In genomic region chr9:136138566-136138965, GRCh38 we compare ENCODE assay signal across 8 cellular contexts. TPM values are rescaled to one million over a fixed set of nuclear protein-coding genes. Genes with fewer than 3 reads are reported as not detected.
A peak's percentile ranks its signal among the peaks of the same experiment; 100 is the strongest.
DNase-seq lines count a peak whose midpoint lies in the region; ATAC-seq and TF ChIP-seq lines count a peak whose summit lies in the region.

No MANE protein-coding gene starts in this region.

- H3K9me3 Mint-ChIP-seq in activated CD8-positive, alpha-beta T cell treated with anti-CD3 and anti-CD28 coated beads for 36 hours, result no peaks in the 10 kb centered on the region

- TF ChIP-seq CTCF in activated CD8-positive, alpha-beta T cell treated with anti-CD3 and anti-CD28 coated beads for 36 hours (IDR thresholded peaks at IDR 0.05), result peak; percentile 60

- ATAC-seq in activated CD8-positive, alpha-beta T cell treated with anti-CD3 and anti-CD28 coated beads for 36 hours, result no peak
- ATAC-seq in GM18517 (IDR thresholded peaks at IDR 0.05; ENCODE audit: unreplicated experiment), result no peak

- H3K4me3 Mint-ChIP-seq in activated CD8-positive, alpha-beta T cell treated with anti-CD3 and anti-CD28 coated beads for 36 hours, result no peak overlapping the region

- CTCF ChIA-PET in activated CD8-positive, alpha-beta T cell treated with anti-CD3 and anti-CD28 coated beads for 36 hours (lab: Charles Lee), result interaction anchor here (0.7 to 3.5 kb wide), 10 partner anchors 10 to 297 kb away, joined by 3 to 18 read pairs (median 3); partner anchors contain the start of genes NACC2 and TMEM250

- no peaks in the 10 kb centered on the region for H3K36me3 Mint-ChIP-seq in activated CD8-positive, alpha-beta T cell treated with anti-CD3 and anti-CD28 coated beads for 36 hours (ENCODE audit: low read depth)

- no peak overlapping the region for H3K27ac Mint-ChIP-seq in activated CD8-positive, alpha-beta T cell treated with anti-CD3 and anti-CD28 coated beads for 36 hours

- intact Hi-C loops in activated CD8-positive, alpha-beta T cell treated with anti-CD3 and anti-CD28 coated beads for 36 hours (cut with micrococcal nuclease), result no loop called here

- H3K27me3 Mint-ChIP-seq in activated CD8-positive, alpha-beta T cell treated with anti-CD3 and anti-CD28 coated beads for 36 hours, result peaks cover 17% of the 10 kb centered on the region

- POLR2A ChIA-PET in activated CD8-positive, alpha-beta T cell treated with anti-CD3 and anti-CD28 coated beads for 36 hours (lab: Charles Lee), result no interaction called here

- peak; percentile 45 for DNase-seq in NCI-H1694 (lab: John Stamatoyannopoulos, UW)
- DNase-seq in NCI-H1694 treated with DMSO at 0.1 percent for 48 hours (lab: John Stamatoyannopoulos, UW), result no peak
- DNase-seq in M059J (ENCODE audit: low read depth), result peak; percentile 36
- DNase-seq in activated CD8-positive, alpha-beta T cell treated with anti-CD3 and anti-CD28 coated beads for 36 hours, result peak; percentile 83
- DNase-seq in lung microvascular endothelial cell (ENCODE audit: low read depth in 2 of 2), result peak; percentile 17 to 36
- DNase-seq in occipital lobe (lab: John Stamatoyannopoulos, UW), result no peak
- DNase-seq in GM19240 (ENCODE audit: insufficient read length, low spot score), result no peak

- no peaks in the 10 kb centered on the region for H3K4me1 Mint-ChIP-seq in activated CD8-positive, alpha-beta T cell treated with anti-CD3 and anti-CD28 coated beads for 36 hours (ENCODE audit: low read depth)

RNA-seq across cellular contexts. Expression of gene TMEM250, which starts 19.9 kb away (rescaled TPM):
- total RNA-seq in M059J (2014; rRNA removed; shearing (Covaris generic)), result 23.5 and 36.9 TPM in 2 replicates
- total RNA-seq in activated CD8-positive, alpha-beta T cell treated with anti-CD3 and anti-CD28 coated beads for 36 hours, result 10 to 100 TPM; 24.4 to 25.9 TPM
- total RNA-seq in lung microvascular endothelial cell (34.0 and 44.4 TPM in 2 replicates), occipital lobe (26.4 TPM)

RNA-seq across cellular contexts. Expression of gene NACC2, which starts 43.5 kb away (rescaled TPM):
- 4.2 and 9.8 TPM in 2 replicates for total RNA-seq in M059J (2014; rRNA removed; shearing (Covaris generic))
- 1 to 10 TPM; 6.0 to 6.2 TPM for total RNA-seq in activated CD8-positive, alpha-beta T cell treated with anti-CD3 and anti-CD28 coated beads for 36 hours
- 10.9 and 11.6 TPM in 2 replicates for total RNA-seq in lung microvascular endothelial cell
- 5.9 TPM for total RNA-seq in occipital lobe

Comparison
In these comparisons a context has a peak if more than half of its experiments do, and no peak if none do; other contexts are left out.
1. DNase-seq: peak in NCI-H1694 (single experiment), M059J (single experiment), activated CD8-positive, alpha-beta T cell treated with anti-CD3 and anti-CD28 coated beads for 36 hours (single experiment) and lung microvascular endothelial cell (2 of 2); none in NCI-H1694 treated with DMSO at 0.1 percent for 48 hours (single experiment), occipital lobe (single experiment) and GM19240 (single experiment).